ENCODE assay signal across 2 cellular contexts in the genomic region with DNA sequence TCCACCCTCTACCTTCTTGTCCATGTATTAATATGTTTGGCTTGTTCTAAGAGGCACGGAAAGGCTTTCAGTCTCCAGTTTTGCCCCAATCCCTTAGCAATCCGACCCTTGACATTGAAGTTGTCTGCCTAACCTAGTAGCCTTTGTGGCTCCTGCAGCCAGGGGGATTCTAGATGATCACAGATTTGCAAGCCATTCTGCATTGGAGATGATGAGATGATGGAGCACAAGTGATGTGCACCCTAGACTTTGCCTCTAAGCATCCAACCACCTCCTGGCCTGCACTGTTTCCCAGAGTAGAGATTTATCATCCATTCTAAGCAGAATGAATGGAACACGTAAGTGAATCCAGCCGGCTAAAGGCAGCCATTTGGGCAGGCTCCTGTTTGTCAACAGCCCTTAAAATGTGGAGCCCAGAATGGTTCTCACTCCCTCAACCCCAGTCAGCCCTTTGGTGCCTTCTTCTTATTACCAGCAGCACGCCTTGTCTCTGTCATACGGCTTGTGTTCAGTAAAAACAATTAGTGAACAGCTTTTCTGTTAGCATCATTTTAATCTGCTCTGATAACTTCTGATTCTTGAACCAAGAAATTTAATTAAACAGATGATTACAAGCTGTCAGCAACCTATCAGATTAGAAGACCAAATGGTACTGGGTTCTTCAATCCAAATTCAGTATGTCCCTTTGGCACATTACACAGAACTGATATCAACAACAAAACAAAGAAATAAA.
TF ChIP-seq lines count a peak whose summit lies in the region.

No MANE protein-coding gene starts in this region.

TF ChIP-seq in IMR-90, 13 proteins besides CTCF, POLR2A, EP300 and RAD21:
- TF ChIP-seq RFX5 (IDR thresholded peaks at IDR 0.05; ENCODE audit: low read depth, low read length): no peak
- no peak for TF ChIP-seq NFE2L2 (IDR thresholded peaks at IDR 0.05; ENCODE audit: low read depth, low read length)

TF ChIP-seq in K562, 482 proteins besides CTCF, POLR2A, EP300 and RAD21:
- TF ChIP-seq PCBP2 (IDR thresholded peaks at IDR 0.05; ENCODE audit: low read depth, low read length, poor library complexity, severe bottlenecking) (no peak), KDM1A (IDR thresholded peaks at IDR 0.05) (0 out of 4 replicates have a peak, but pooled peaks of 1 of the 2 experiments have one; percentile 12)
TF ChIP-seq in K562: peak in this region for 1.
